In the genomic region with DNA sequence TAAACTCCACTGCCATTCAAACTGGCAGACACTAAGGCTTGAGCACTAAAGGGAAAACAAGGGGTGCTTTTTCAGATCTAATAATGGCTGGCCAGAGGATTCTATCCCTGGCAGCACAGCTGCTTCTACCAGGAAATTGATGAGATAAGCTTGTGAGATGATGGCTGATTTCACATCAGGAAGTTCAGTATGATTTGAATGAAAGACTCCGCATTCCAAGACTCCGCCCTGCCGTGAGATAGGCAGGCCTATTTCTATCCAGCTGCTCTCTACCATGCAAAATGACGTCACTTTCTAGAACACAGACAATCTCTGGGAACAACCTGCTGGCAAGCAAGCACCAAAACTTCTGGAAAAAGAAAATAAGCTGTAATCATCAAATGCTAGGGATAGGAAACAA, we compare ENCODE assay signal across 12 cellular contexts.
DNase-seq lines count a peak whose midpoint lies in the region; ATAC-seq and TF ChIP-seq lines count a peak whose summit lies in the region.
"Had no signal": no experiment of that assay in that cellular context is flagged by ENCODE, and none has a peak within 500 bp of the region (broad histone marks: within the 10 kb centered on the region; RNA-seq: fewer than 3 reads in every experiment).

No MANE protein-coding gene starts in this region.

- H2BK120ac ChIP-seq in neuronal stem cell (ENCODE audit: low read depth, low read length): no peak overlapping the region

- H3K4me1 ChIP-seq in BE2C (peaks cover 2% of the 10 kb centered on the region), neuronal stem cell (ENCODE audit: control insufficient read depth in 2 of 2, insufficient read depth in 1 of 2, low read depth in 1 of 2, low read length in 2 of 2) (peaks cover 0 to 2% of the 10 kb centered on the region in 2 donors), Karpas-422 (ENCODE audit: low read length) (peaks cover 6% of the 10 kb centered on the region)

- H3K9me3 ChIP-seq in BE2C: no peaks in the 10 kb centered on the region
- H3K9me3 ChIP-seq in neuronal stem cell (replicated peaks in 1 of 2; ENCODE audit: control insufficient read depth in 2 of 2, insufficient read depth in 1 of 2, low read depth in 1 of 2, low read length in 2 of 2): no peaks in the 10 kb centered on the region
- no peaks in the 10 kb centered on the region for H3K9me3 ChIP-seq in Karpas-422 (ENCODE audit: low read length)
- H3K9me3 ChIP-seq: upper lobe of left lung had no signal

- H3K27ac Mint-ChIP-seq in glutamatergic neuron (ENCODE audit: unreplicated experiment): peak overlapping the region; percentile 29

- H3K27ac ChIP-seq in angular gyrus (ENCODE audit: low read depth, low read length) (peak overlapping the region; percentile 25), neuronal stem cell (replicated peaks; ENCODE audit: low read length) (no peak overlapping the region), Karpas-422 (ENCODE audit: low read length) (no peak overlapping the region)

- no peaks in the 10 kb centered on the region for H4K20me1 ChIP-seq in Karpas-422 (ENCODE audit: insufficient read depth, low read depth, low read length)

- H3K36me3 Mint-ChIP-seq in glutamatergic neuron (ENCODE audit: unreplicated experiment): no peaks in the 10 kb centered on the region

- no peak overlapping the region for H3K14ac ChIP-seq in neuronal stem cell (ENCODE audit: low read length)

- H2BK15ac ChIP-seq in neuronal stem cell (ENCODE audit: low read length): no peak overlapping the region

- H2AK5ac ChIP-seq in neuronal stem cell (ENCODE audit: low read depth, low read length): no peak overlapping the region

- H3K23ac ChIP-seq in neuronal stem cell (ENCODE audit: low read depth, low read length, poor library complexity): no peak overlapping the region

- no peak for TF ChIP-seq CTCF in BE2C (IDR thresholded peaks at IDR 0.05; ENCODE audit: low read depth, low read length)
- TF ChIP-seq CTCF in glutamatergic neuron (IDR thresholded peaks at IDR 0.05; ENCODE audit: partially characterized antibody, unreplicated experiment): no peak

- no peak overlapping the region for H4K8ac ChIP-seq in neuronal stem cell (ENCODE audit: low read depth, low read length)

- H2BK5ac ChIP-seq in neuronal stem cell (ENCODE audit: low read length): no peak overlapping the region

- H2BK12ac ChIP-seq in neuronal stem cell (ENCODE audit: low read length): no peak overlapping the region

- no peak overlapping the region for H3K18ac ChIP-seq in neuronal stem cell (ENCODE audit: low read length)

- DNase-seq in BE2C (peak; percentile 17), glutamatergic neuron (no peak), neuronal stem cell (ENCODE audit: low spot score) (no peak), DMS153 (lab: John Stamatoyannopoulos, UW) (no peak), Karpas-422 (no peak)
- DNase-seq: NCI-H1092 treated with DMSO at 0.1 percent for 48 hours, occipital lobe, upper lobe of left lung had no signal

- H3K36me3 ChIP-seq in BE2C (no peaks in the 10 kb centered on the region), neuronal stem cell (replicated peaks in 1 of 2; ENCODE audit: control insufficient read depth in 2 of 2, insufficient read depth in 2 of 2, low read length in 2 of 2) (no peaks in the 10 kb centered on the region), Karpas-422 (ENCODE audit: insufficient read depth, low read length) (no peaks in the 10 kb centered on the region)
- H3K36me3 ChIP-seq: upper lobe of left lung had no signal

- H3K27me3 Mint-ChIP-seq in glutamatergic neuron (ENCODE audit: unreplicated experiment): peaks cover 2% of the 10 kb centered on the region

- no peak overlapping the region for H4K91ac ChIP-seq in neuronal stem cell (ENCODE audit: low read depth, low read length, poor library complexity)

- H3K4me2 ChIP-seq in neuronal stem cell (ENCODE audit: insufficient read depth, low read length, poor library complexity, severe bottlenecking) (no peak overlapping the region), Karpas-422 (ENCODE audit: low read depth, low read length, poor library complexity, severe bottlenecking) (no peak overlapping the region)

- WGBS in neuronal stem cell (ENCODE audit: extremely low coverage in 2 of 2, insufficient read length in 2 of 2, insufficient replicate concordance in 1 of 2), 2 donors: no CpG with 5 or more reads among the region's 4 CpGs

- H3K9me2 ChIP-seq in Karpas-422 (replicated peaks; ENCODE audit: insufficient read depth, low read length): no peaks in the 10 kb centered on the region

- peaks cover 9% of the 10 kb centered on the region for H3K4me1 Mint-ChIP-seq in glutamatergic neuron (ENCODE audit: low read depth, unreplicated experiment)
- H3K4me1 Mint-ChIP-seq: central memory CD8-positive, alpha-beta T cell had no signal

- ATAC-seq in esophagus mucosa: no peak
- no peak for ATAC-seq in GM21528 (IDR thresholded peaks at IDR 0.05; ENCODE audit: low FRiP score, unreplicated experiment)

- H3K9ac ChIP-seq in neuronal stem cell (ENCODE audit: low read depth, low read length, poor library complexity): no peak overlapping the region
- no peak overlapping the region for H3K9ac ChIP-seq in Karpas-422 (ENCODE audit: low read length)

- H3K9me3 Mint-ChIP-seq in glutamatergic neuron (ENCODE audit: unreplicated experiment): peaks cover 2% of the 10 kb centered on the region
- H3K9me3 Mint-ChIP-seq: central memory CD8-positive, alpha-beta T cell had no signal

- peak overlapping the region; percentile 21 for H2AFZ ChIP-seq in neuronal stem cell (ENCODE audit: low read length)
- no peak overlapping the region for H2AFZ ChIP-seq in Karpas-422 (ENCODE audit: low read length)

- H3K27me3 ChIP-seq in BE2C (no peaks in the 10 kb centered on the region), neuronal stem cell (ENCODE audit: control insufficient read depth in 3 of 3, insufficient read depth in 3 of 3, low read depth in 1 of 3, low read length in 3 of 3) (no peaks in the 10 kb centered on the region), Karpas-422 (ENCODE audit: low read length) (no peaks in the 10 kb centered on the region)
- H3K27me3 ChIP-seq: upper lobe of left lung had no signal

- H3K79me2 ChIP-seq in Karpas-422 (ENCODE audit: low read length): no peaks in the 10 kb centered on the region

- H3K4ac ChIP-seq in neuronal stem cell (ENCODE audit: low read length): no peak overlapping the region

- H3K4me3 ChIP-seq in BE2C (ENCODE audit: low read depth, low read length) (no peak overlapping the region), neuronal stem cell (ENCODE audit: low read length in 2 of 2) (no peak overlapping the region), Karpas-422 (ENCODE audit: low read length) (no peak overlapping the region)
- H3K4me3 ChIP-seq: upper lobe of left lung had no signal

- H3K79me1 ChIP-seq in neuronal stem cell (ENCODE audit: low read depth, low read length): no peaks in the 10 kb centered on the region

- no peak overlapping the region for H3K4me3 Mint-ChIP-seq in glutamatergic neuron (ENCODE audit: unreplicated experiment)
- H3K4me3 Mint-ChIP-seq: central memory CD8-positive, alpha-beta T cell had no signal
